Comparison of ENCODE assay signal across 8 cellular contexts in the genomic region with DNA sequence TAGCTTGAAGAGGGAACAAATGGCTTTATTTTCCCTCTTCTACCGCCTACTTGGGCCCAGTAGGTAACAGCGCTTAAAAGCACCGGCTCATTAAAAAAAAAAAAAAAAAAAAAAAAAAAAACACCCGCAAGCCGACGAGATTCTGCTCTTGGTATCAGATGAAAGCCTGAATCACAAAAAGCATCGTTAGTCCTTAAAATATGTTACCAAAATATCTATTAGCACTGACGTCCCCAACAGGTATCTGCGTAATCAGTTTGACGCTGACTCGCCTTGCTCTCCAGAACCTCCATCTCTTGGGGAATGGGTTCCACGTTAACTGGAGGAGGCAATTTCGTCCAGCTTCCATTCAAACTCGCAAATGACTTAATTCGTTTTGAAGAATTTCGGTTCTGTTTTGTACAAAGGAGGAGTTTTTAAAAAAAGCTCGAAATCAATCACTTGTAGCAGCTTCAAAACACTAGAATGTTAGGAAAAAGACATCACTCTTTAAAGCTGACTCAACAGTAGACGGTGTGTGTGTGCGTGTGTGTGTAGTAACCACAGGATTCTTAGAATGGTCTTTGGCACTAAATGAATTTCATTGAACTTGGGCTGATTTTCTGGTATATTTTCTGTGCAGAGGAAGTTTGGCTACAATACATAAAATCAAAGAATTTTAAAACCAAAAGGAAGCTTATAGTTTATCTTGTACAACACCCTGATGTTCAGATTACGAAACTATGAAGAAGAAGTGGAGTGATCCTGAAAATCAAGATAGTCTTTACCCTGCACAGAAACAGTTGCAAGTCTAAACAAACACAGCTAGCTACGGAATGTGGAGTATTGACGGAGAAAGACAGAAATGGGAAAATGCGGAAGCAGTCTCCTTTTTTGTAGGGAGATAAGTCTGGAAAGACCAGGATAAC. TPM values are rescaled to one million over a fixed set of nuclear protein-coding genes. Genes with fewer than 3 reads are reported as not detected.
DNase-seq lines count a peak whose midpoint lies in the region; ATAC-seq and TF ChIP-seq lines count a peak whose summit lies in the region.

No MANE protein-coding gene starts in this region.

- no peaks in the 10 kb centered on the region for H3K36me3 ChIP-seq in ectodermal cell (ENCODE audit: control insufficient read depth, insufficient read depth, low read length)

- intact Hi-C loops in activated CD4-positive, alpha-beta T cell treated with anti-CD3 and anti-CD28 coated beads, Interleukin-2, amount 10 ng/mL, durations not matched to agents 24 days and 14 days (cut with micrococcal nuclease), result loop anchor here (1.0 to 10.0 kb wide), 12 partner anchors 35 to 1393 kb away; partner anchors contain the start of genes GTF3C3, HSPD1 and SF3B1

- H3K9me3 ChIP-seq in ectodermal cell (ENCODE audit: control insufficient read depth, low read length), result no peaks in the 10 kb centered on the region
- no peaks in the 10 kb centered on the region for H3K9me3 ChIP-seq in mononuclear cell (ENCODE audit: low read depth, low read length)

- peak overlapping the region; percentile 100 for H3K27ac Mint-ChIP-seq in activated CD4-positive, alpha-beta T cell treated with anti-CD3 and anti-CD28 coated beads, Interleukin-2, amount 10 ng/mL, durations not matched to agents 24 days and 14 days
- peak overlapping the region; percentile 97 for H3K27ac Mint-ChIP-seq in stimulated activated naive CD8-positive, alpha-beta T cell treated with anti-CD3 and anti-CD28 coated beads, Interleukin-15, Interleukin-2, amounts not matched to agents 100 ng/mL and 50 ng/mL, for 24 hours

- DNase-seq in A172 (ENCODE audit: low spot score), result peak; percentile 50
- no peak for DNase-seq in GM12864 (ENCODE audit: low read depth)
- DNase-seq in NAMALWA (ENCODE audit: low spot score), result peak; percentile 30
- DNase-seq in activated CD4-positive, alpha-beta T cell treated with anti-CD3 and anti-CD28 coated beads, Interleukin-2, amount 10 ng/mL, durations not matched to agents 24 days and 14 days, result peak; percentile 90

- peak overlapping the region; percentile 100 for H3K4me3 Mint-ChIP-seq in activated CD4-positive, alpha-beta T cell treated with anti-CD3 and anti-CD28 coated beads, Interleukin-2, amount 10 ng/mL, durations not matched to agents 24 days and 14 days
- peak overlapping the region; percentile 99 for H3K4me3 Mint-ChIP-seq in stimulated activated naive CD8-positive, alpha-beta T cell treated with anti-CD3 and anti-CD28 coated beads, Interleukin-15, Interleukin-2, amounts not matched to agents 100 ng/mL and 50 ng/mL, for 24 hours

- H3K27ac ChIP-seq in ectodermal cell (ENCODE audit: insufficient read depth, low read depth, low read length, poor library complexity, severe bottlenecking), result peak overlapping the region; percentile 96

- 26 to 27% methylated on average over 23 of the region's 23 CpGs for WGBS in ectodermal cell, 2 experiments

- H3K4me1 Mint-ChIP-seq in activated CD4-positive, alpha-beta T cell treated with anti-CD3 and anti-CD28 coated beads, Interleukin-2, amount 10 ng/mL, durations not matched to agents 24 days and 14 days, result peaks cover 41% of the 10 kb centered on the region
- H3K4me1 Mint-ChIP-seq in stimulated activated naive CD8-positive, alpha-beta T cell treated with anti-CD3 and anti-CD28 coated beads, Interleukin-15, Interleukin-2, amounts not matched to agents 100 ng/mL and 50 ng/mL, for 24 hours (ENCODE audit: low read depth), result peaks cover 36% of the 10 kb centered on the region

- no peaks in the 10 kb centered on the region for H3K9me3 Mint-ChIP-seq in activated CD4-positive, alpha-beta T cell treated with anti-CD3 and anti-CD28 coated beads, Interleukin-2, amount 10 ng/mL, durations not matched to agents 24 days and 14 days
- no peaks in the 10 kb centered on the region for H3K9me3 Mint-ChIP-seq in stimulated activated naive CD8-positive, alpha-beta T cell treated with anti-CD3 and anti-CD28 coated beads, Interleukin-15, Interleukin-2, amounts not matched to agents 100 ng/mL and 50 ng/mL, for 24 hours

- H3K27me3 ChIP-seq in ectodermal cell (ENCODE audit: control insufficient read depth, insufficient read depth, low read length, poor library complexity, severe bottlenecking) (no peaks in the 10 kb centered on the region), mononuclear cell (ENCODE audit: insufficient read depth, low read length) (no peaks in the 10 kb centered on the region)

- H3K4me3 ChIP-seq in GM12864 (ENCODE audit: low read depth, low read length) (peak overlapping the region; percentile 70), ectodermal cell (ENCODE audit: insufficient read depth, low read depth, low read length) (peak overlapping the region; percentile 98), mononuclear cell (ENCODE audit: low read length) (peak overlapping the region; percentile 85)

- H3K4me1 ChIP-seq in ectodermal cell (ENCODE audit: control insufficient read depth, insufficient read depth, low read length) (peaks cover 3% of the 10 kb centered on the region), mononuclear cell (ENCODE audit: insufficient read depth, low read length) (peaks cover 17% of the 10 kb centered on the region)

- H3K36me3 Mint-ChIP-seq in activated CD4-positive, alpha-beta T cell treated with anti-CD3 and anti-CD28 coated beads, Interleukin-2, amount 10 ng/mL, durations not matched to agents 24 days and 14 days (ENCODE audit: low read depth), result peaks cover 14% of the 10 kb centered on the region
- H3K36me3 Mint-ChIP-seq in stimulated activated naive CD8-positive, alpha-beta T cell treated with anti-CD3 and anti-CD28 coated beads, Interleukin-15, Interleukin-2, amounts not matched to agents 100 ng/mL and 50 ng/mL, for 24 hours (ENCODE audit: low read depth), result peaks cover 6% of the 10 kb centered on the region

- no peak for TF ChIP-seq CTCF in GM12864 (IDR thresholded peaks at IDR 0.05; ENCODE audit: low read depth, low read length, missing control alignments)

- H3K27me3 Mint-ChIP-seq in activated CD4-positive, alpha-beta T cell treated with anti-CD3 and anti-CD28 coated beads, Interleukin-2, amount 10 ng/mL, durations not matched to agents 24 days and 14 days, result no peaks in the 10 kb centered on the region
- no peaks in the 10 kb centered on the region for H3K27me3 Mint-ChIP-seq in stimulated activated naive CD8-positive, alpha-beta T cell treated with anti-CD3 and anti-CD28 coated beads, Interleukin-15, Interleukin-2, amounts not matched to agents 100 ng/mL and 50 ng/mL, for 24 hours

- ATAC-seq in GM18498 (IDR thresholded peaks at IDR 0.05; ENCODE audit: unreplicated experiment), result no peak

RNA-seq across cellular contexts. Expression of gene PGAP1, which starts 1.1 kb away (rescaled TPM):
- total RNA-seq in A172 (2014; rRNA removed; shearing (Covaris generic)), result 4.1 and 6.5 TPM in 2 replicates
- total RNA-seq in activated CD4-positive, alpha-beta T cell treated with anti-CD3 and anti-CD28 coated beads, Interleukin-2, amount 10 ng/mL, durations not matched to agents 24 days and 14 days, result 22.6 and 27.1 TPM in 2 replicates
- polyA plus RNA-seq in ectodermal cell (2013, experiment 1 of 4), result 51.9 TPM
- 73.9 TPM for polyA plus RNA-seq in ectodermal cell (2013, experiment 2 of 4)
- 51.0 TPM for polyA plus RNA-seq in ectodermal cell (2013, experiment 3 of 4)
- 58.6 TPM for polyA plus RNA-seq in ectodermal cell (2013, experiment 4 of 4)
- total RNA-seq in mononuclear cell, result 8.8 TPM
